ENCODE assay signal across 10 cellular contexts in the genomic region with DNA sequence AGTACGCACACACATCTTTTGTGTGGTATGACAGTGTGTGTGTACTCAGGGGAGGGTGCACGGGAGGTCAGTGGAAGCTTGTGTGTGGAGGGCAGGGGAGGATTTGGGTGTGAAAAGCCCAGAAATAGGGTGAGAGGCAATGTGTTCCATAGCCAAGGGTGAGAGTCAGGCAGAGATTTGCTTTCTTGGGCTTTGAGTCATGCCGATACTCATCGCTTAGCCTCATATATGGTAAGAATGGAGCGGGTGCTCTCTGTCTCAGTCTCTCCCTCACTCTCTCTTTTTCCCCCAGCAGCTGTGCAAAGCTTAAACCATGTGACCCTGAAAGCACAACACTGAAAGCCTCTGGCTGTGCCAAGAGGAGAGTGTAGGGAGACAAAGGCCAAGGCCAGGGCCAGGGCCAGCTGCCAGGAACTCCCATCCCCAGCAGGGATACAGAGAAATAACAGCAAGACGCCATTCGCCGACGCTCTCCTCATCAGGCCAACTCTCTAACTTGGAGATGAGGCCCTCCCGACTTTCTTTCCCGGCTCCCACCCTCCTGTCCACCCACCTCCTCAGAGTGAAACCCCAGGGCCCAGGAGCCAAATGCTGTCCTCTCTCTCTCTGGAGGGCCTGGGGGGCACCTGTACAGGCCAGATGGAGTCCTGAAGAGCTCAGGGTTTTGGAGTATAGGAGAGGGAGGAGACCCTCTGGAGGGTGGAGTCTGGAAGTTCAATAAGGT. TPM values are rescaled to one million over a fixed set of nuclear protein-coding genes. Genes with fewer than 3 reads are reported as not detected.
A peak's percentile ranks its signal among the peaks of the same experiment; 100 is the strongest.
DNase-seq lines count a peak whose midpoint lies in the region; ATAC-seq lines count a peak whose summit lies in the region.
"Had no signal": no experiment of that assay in that cellular context is flagged by ENCODE, and none has a peak within 500 bp of the region (broad histone marks: within the 10 kb centered on the region; RNA-seq: fewer than 3 reads in every experiment).

No MANE protein-coding gene starts in this region.

- intact Hi-C loops in cardiac septum (cut with DNase I), result no loop called here
- intact Hi-C loops in posterior vena cava (cut with DNase I), result no loop called here

- ATAC-seq in HG03378 (IDR thresholded peaks at IDR 0.05; ENCODE audit: unreplicated experiment) (no peak), GM19324 (IDR thresholded peaks at IDR 0.05; ENCODE audit: low FRiP score, unreplicated experiment) (no peak)
- ATAC-seq: Panc1 had no signal

- DNase-seq in DMS53 treated with DMSO at 0.1 percent for 48 hours (lab: John Stamatoyannopoulos, UW; ENCODE audit: unreplicated experiment) (peak; percentile 91), SHP77 (lab: John Stamatoyannopoulos, UW) (peak; percentile 82 to 87), cardiac septum (ENCODE audit: low spot score) (peak; percentile 87), posterior vena cava (ENCODE audit: low spot score) (peak; percentile 80), activated gamma-delta T cell treated with Interleukin-2 at 50 U/mL for 16 hours (no peak), SIG-M5 (lab: John Stamatoyannopoulos, UW) (no peak)
- DNase-seq: activated CD4-positive, CD25-positive, alpha-beta regulatory T cell treated with anti-CD3 and anti-CD28 coated beads, Interleukin-2, amount 50 U/mL, for 72 hours had no signal

RNA-seq across cellular contexts. Expression of a gene that starts 20.3 kb away (rescaled TPM):
- 126 TPM for total RNA-seq in cardiac septum
- 100 to 1,000 TPM; 106 to 114 TPM for total RNA-seq in posterior vena cava

RNA-seq across cellular contexts. Expression of a gene that starts 33.1 kb away (rescaled TPM):
- 24.9 TPM for total RNA-seq in cardiac septum
- total RNA-seq in posterior vena cava, result 10 to 100 TPM; 25.5 to 28.5 TPM

Comparison
In these comparisons a context has a peak if more than half of its experiments do, and no peak if none do; other contexts are left out.
1. DNase-seq: peak in DMS53 treated with DMSO at 0.1 percent for 48 hours (single experiment), SHP77 (2 of 2), cardiac septum (single experiment) and posterior vena cava (single experiment); none in activated gamma-delta T cell treated with Interleukin-2 at 50 U/mL for 16 hours (single experiment) and SIG-M5 (single experiment).